In genomic region chr10:46560381-46560780, GRCh38 we compare ENCODE assay signal across 18 cellular contexts. TPM values are rescaled to one million over a fixed set of nuclear protein-coding genes. Genes with fewer than 3 reads are reported as not detected.
DNase-seq lines count a peak whose midpoint lies in the region; ATAC-seq and TF ChIP-seq lines count a peak whose summit lies in the region.
"Had no signal": no experiment of that assay in that cellular context is flagged by ENCODE, and none has a peak within 500 bp of the region (broad histone marks: within the 10 kb centered on the region; RNA-seq: fewer than 3 reads in every experiment).

No MANE protein-coding gene starts in this region.

- H3K27me3 ChIP-seq in left lung: peaks cover 24 to 59% of the 10 kb centered on the region in 2 donors
- H3K27me3 ChIP-seq in spleen (replicated peaks in 1 of 7): peaks cover 13 to 56% (median 39%) of the 10 kb centered on the region in 7 donors

- H3K36me3 Mint-ChIP-seq in activated CD8-positive, alpha-beta T cell treated with anti-CD3 and anti-CD28 coated beads, Interleukin-2, amount 10 ng/mL, durations not matched to agents 7 days and 5 days (ENCODE audit: low read depth): no peaks in the 10 kb centered on the region
- no peaks in the 10 kb centered on the region for H3K36me3 Mint-ChIP-seq in activated CD8-positive, alpha-beta T cell treated with anti-CD3 and anti-CD28 coated beads for 36 hours (ENCODE audit: low read depth)
- H3K36me3 Mint-ChIP-seq: CD4-positive, CD25-positive, alpha-beta regulatory T cell had no signal

- no peaks in the 10 kb centered on the region for H3K9me3 Mint-ChIP-seq in activated CD8-positive, alpha-beta T cell treated with anti-CD3 and anti-CD28 coated beads, Interleukin-2, amount 10 ng/mL, durations not matched to agents 7 days and 5 days (ENCODE audit: insufficient read depth)
- H3K9me3 Mint-ChIP-seq in activated CD8-positive, alpha-beta T cell treated with anti-CD3 and anti-CD28 coated beads for 36 hours: no peaks in the 10 kb centered on the region
- H3K9me3 Mint-ChIP-seq: CD4-positive, CD25-positive, alpha-beta regulatory T cell; stimulated activated naive CD8-positive, alpha-beta T cell treated with anti-CD3 and anti-CD28 coated beads, Interleukin-15, Interleukin-2, amounts not matched to agents 100 ng/mL and 50 ng/mL, for 24 hours had no signal

- H3K27ac ChIP-seq in HEK293 (ENCODE audit: extremely low read depth, low read depth, low read length) (no peak overlapping the region), left lung (no peak overlapping the region), spleen (no peak overlapping the region)
- H3K27ac ChIP-seq: psoas muscle, vagina had no signal

- 69 to 87% (median 76%) methylated on average over 5 of the region's 5 CpGs for WGBS in spleen, 5 donors

- H3K27ac Mint-ChIP-seq in activated CD8-positive, alpha-beta T cell treated with anti-CD3 and anti-CD28 coated beads, Interleukin-2, amount 10 ng/mL, durations not matched to agents 7 days and 5 days: no peak overlapping the region
- no peak overlapping the region for H3K27ac Mint-ChIP-seq in activated CD8-positive, alpha-beta T cell treated with anti-CD3 and anti-CD28 coated beads for 36 hours
- H3K27ac Mint-ChIP-seq: CD4-positive, CD25-positive, alpha-beta regulatory T cell; stimulated activated naive CD8-positive, alpha-beta T cell treated with anti-CD3 and anti-CD28 coated beads, Interleukin-15, Interleukin-2, amounts not matched to agents 100 ng/mL and 50 ng/mL, for 24 hours had no signal

- peak; percentile 20 for DNase-seq in activated CD8-positive, alpha-beta T cell treated with anti-CD3 and anti-CD28 coated beads, Interleukin-2, amount 10 ng/mL, durations not matched to agents 7 days and 5 days
- DNase-seq in activated CD8-positive, alpha-beta T cell treated with anti-CD3 and anti-CD28 coated beads for 36 hours: no peak
- DNase-seq in left lung (peak; percentile 24 to 27), spleen (peak; percentile 65)
- DNase-seq: CD4-positive, CD25-positive, alpha-beta regulatory T cell; foreskin melanocyte; HCEC 1CT; Karpas-422; NCI-H748 treated with DMSO at 0.1 percent for 48 hours; SW 1271 had no signal

- CTCF ChIA-PET in activated CD8-positive, alpha-beta T cell treated with anti-CD3 and anti-CD28 coated beads, Interleukin-2, amount 10 ng/mL, durations not matched to agents 7 days and 5 days (lab: Charles Lee): no interaction called here
- CTCF ChIA-PET in activated CD8-positive, alpha-beta T cell treated with anti-CD3 and anti-CD28 coated beads for 36 hours (lab: Charles Lee): interaction anchor here (1.2 kb wide), 1 partner anchor 16 kb away, joined by 4 read pairs; no protein-coding TSS in a partner anchor
- CTCF ChIA-PET in HEK293 (lab: Yijun Ruan, JAX): interaction anchor here (0.6 to 1.2 kb wide), 3 partner anchors 16 to 30 kb away, joined by 3 to 4 read pairs (median 4); no protein-coding TSS in a partner anchor

- TF ChIP-seq POLR2A in spleen (IDR thresholded peaks at IDR 0.05): no peak

- H3K36me3 ChIP-seq in HEK293 (ENCODE audit: control insufficient read depth in 2 of 2, insufficient read depth in 1 of 2, low read length in 2 of 2): no peaks in the 10 kb centered on the region
- no peaks in the 10 kb centered on the region for H3K36me3 ChIP-seq in left lung
- H3K36me3 ChIP-seq in spleen: no peaks in the 10 kb centered on the region
- H3K36me3 ChIP-seq: vagina had no signal

- H3K4me3 ChIP-seq in HEK293 (ENCODE audit: low read depth, low read length): no peak overlapping the region
- H3K4me3 ChIP-seq in left lung: no peak overlapping the region
- H3K4me3 ChIP-seq in spleen: no peak overlapping the region
- H3K4me3 ChIP-seq: psoas muscle, vagina had no signal

- intact Hi-C loops in activated CD8-positive, alpha-beta T cell treated with anti-CD3 and anti-CD28 coated beads for 36 hours (cut with micrococcal nuclease): no loop called here
- intact Hi-C loops in left lung (cut with DNase I): no loop called here
- intact Hi-C loops in spleen (cut with DNase I; ENCODE audit: low total_unique reads): no loop called here

- H3K9me3 ChIP-seq in HEK293 (ENCODE audit: control insufficient read depth, insufficient read depth, low read depth, low read length) (no peaks in the 10 kb centered on the region), left lung (no peaks in the 10 kb centered on the region), spleen (no peaks in the 10 kb centered on the region)
- H3K9me3 ChIP-seq: psoas muscle, vagina had no signal

- H3K4me1 Mint-ChIP-seq in activated CD8-positive, alpha-beta T cell treated with anti-CD3 and anti-CD28 coated beads, Interleukin-2, amount 10 ng/mL, durations not matched to agents 7 days and 5 days (ENCODE audit: low read depth): peaks cover 3% of the 10 kb centered on the region
- H3K4me1 Mint-ChIP-seq in activated CD8-positive, alpha-beta T cell treated with anti-CD3 and anti-CD28 coated beads for 36 hours (ENCODE audit: low read depth): peaks cover 4% of the 10 kb centered on the region

- peaks cover 24% of the 10 kb centered on the region for H3K27me3 Mint-ChIP-seq in activated CD8-positive, alpha-beta T cell treated with anti-CD3 and anti-CD28 coated beads, Interleukin-2, amount 10 ng/mL, durations not matched to agents 7 days and 5 days (ENCODE audit: low read depth)
- H3K27me3 Mint-ChIP-seq in activated CD8-positive, alpha-beta T cell treated with anti-CD3 and anti-CD28 coated beads for 36 hours: peaks cover 6% of the 10 kb centered on the region

- H3K4me1 ChIP-seq in HEK293 (ENCODE audit: control insufficient read depth, insufficient read depth, low read length) (no peaks in the 10 kb centered on the region), left lung (peaks cover 0 to 9% of the 10 kb centered on the region in 2 donors), spleen (peaks cover 0 to 19% (median 12%) of the 10 kb centered on the region in 6 donors)
- H3K4me1 ChIP-seq: psoas muscle had no signal

- no peak for TF ChIP-seq CTCF in activated CD8-positive, alpha-beta T cell treated with anti-CD3 and anti-CD28 coated beads for 36 hours (IDR thresholded peaks at IDR 0.05)
- TF ChIP-seq CTCF in HEK293 (tag by site-specific recombination; IDR thresholded peaks at IDR 0.05): no peak
- no peak for TF ChIP-seq CTCF in left lung (IDR thresholded peaks at IDR 0.05)
- TF ChIP-seq CTCF in spleen (IDR thresholded peaks at IDR 0.05 in 8 of 11, conservative IDR thresholded peaks at IDR 0.05 in 3 of 11): no peak

- ATAC-seq in activated CD8-positive, alpha-beta T cell treated with anti-CD3 and anti-CD28 coated beads, Interleukin-2, amount 10 ng/mL, durations not matched to agents 7 days and 5 days: no peak
- no peak for ATAC-seq in activated CD8-positive, alpha-beta T cell treated with anti-CD3 and anti-CD28 coated beads for 36 hours
- ATAC-seq in left lung (no peak), HG02973 (IDR thresholded peaks at IDR 0.05; ENCODE audit: unreplicated experiment) (no peak), GM21528 (IDR thresholded peaks at IDR 0.05; ENCODE audit: low FRiP score, unreplicated experiment) (no peak), HG02610 (IDR thresholded peaks at IDR 0.05; ENCODE audit: unreplicated experiment) (no peak)
- ATAC-seq: psoas muscle had no signal

- POLR2A ChIA-PET in activated CD8-positive, alpha-beta T cell treated with anti-CD3 and anti-CD28 coated beads, Interleukin-2, amount 10 ng/mL, durations not matched to agents 7 days and 5 days (lab: Charles Lee): no interaction called here
- POLR2A ChIA-PET in activated CD8-positive, alpha-beta T cell treated with anti-CD3 and anti-CD28 coated beads for 36 hours (lab: Charles Lee): interaction anchor here (1.2 kb wide), 1 partner anchor 30 kb away, joined by 4 read pairs; no protein-coding TSS in a partner anchor
- POLR2A ChIA-PET in HEK293 (lab: Yijun Ruan, JAX): interaction anchor here (0.6 to 0.8 kb wide), 2 partner anchors 33 to 726 kb away, joined by 6 to 9 read pairs; no protein-coding TSS in a partner anchor

- H3K4me3 Mint-ChIP-seq in activated CD8-positive, alpha-beta T cell treated with anti-CD3 and anti-CD28 coated beads, Interleukin-2, amount 10 ng/mL, durations not matched to agents 7 days and 5 days: no peak overlapping the region
- no peak overlapping the region for H3K4me3 Mint-ChIP-seq in activated CD8-positive, alpha-beta T cell treated with anti-CD3 and anti-CD28 coated beads for 36 hours
- H3K4me3 Mint-ChIP-seq: CD4-positive, CD25-positive, alpha-beta regulatory T cell; stimulated activated naive CD8-positive, alpha-beta T cell treated with anti-CD3 and anti-CD28 coated beads, Interleukin-15, Interleukin-2, amounts not matched to agents 100 ng/mL and 50 ng/mL, for 24 hours had no signal

TF ChIP-seq in HEK293, 187 proteins besides CTCF, POLR2A, EP300 and RAD21:
- no peak for TF ChIP-seq ZNF549 (tag by site-specific recombination; IDR thresholded peaks at IDR 0.05)
- TF ChIP-seq ZNF140 (tag by site-specific recombination; IDR thresholded peaks at IDR 0.05): 0 out of 2 replicates have a peak, but pooled peaks have one; percentile 0

RNA-seq across cellular contexts. Expression of gene GPRIN2, which starts 3.9 kb away (rescaled TPM):
- not detected for total RNA-seq in activated CD8-positive, alpha-beta T cell treated with anti-CD3 and anti-CD28 coated beads, Interleukin-2, amount 10 ng/mL, durations not matched to agents 7 days and 5 days
- not detected for total RNA-seq in activated CD8-positive, alpha-beta T cell treated with anti-CD3 and anti-CD28 coated beads for 36 hours
- total RNA-seq in left lung: 10 to 100 TPM; 20.2 to 39.8 TPM
- not detected for total RNA-seq in spleen
- not detected for polyA plus RNA-seq in spleen
- total RNA-seq: A673; CD4-positive, CD25-positive, alpha-beta regulatory T cell; psoas muscle had no signal
- polyA plus RNA-seq: CD4-positive, CD25-positive, alpha-beta regulatory T cell; psoas muscle had no signal

RNA-seq across cellular contexts. Expression of gene SYT15, which starts 18.5 kb away (rescaled TPM):
- total RNA-seq in activated CD8-positive, alpha-beta T cell treated with anti-CD3 and anti-CD28 coated beads, Interleukin-2, amount 10 ng/mL, durations not matched to agents 7 days and 5 days: 1 to 10 TPM in 1 of 2 experiments, under 1 TPM in 1; 0.55 to 1.0 TPM
- under 1 TPM; 0.59 to 0.98 TPM for total RNA-seq in activated CD8-positive, alpha-beta T cell treated with anti-CD3 and anti-CD28 coated beads for 36 hours
- total RNA-seq in left lung (10 to 100 TPM; 20.1 to 30.9 TPM), spleen (1 to 10 TPM in 6 of 7 donors, under 1 TPM in 1; 0.92 to 8.4 (median 3.2) TPM)
- polyA plus RNA-seq in spleen: 1 to 10 TPM in 2 of 3 donors, under 1 TPM in 1; 0.20 to 1.5 (median 1.0) TPM

Comparison
In these comparisons a context has a peak if more than half of its experiments do, and no peak if none do; other contexts are left out.
1. RNA of gene GPRIN2, which starts 3.9 kb away (total RNA-seq): 20.2 to 39.8 TPM in left lung; not detected in activated CD8-positive, alpha-beta T cell treated with anti-CD3 and anti-CD28 coated beads for 36 hours, not detected in activated CD8-positive, alpha-beta T cell treated with anti-CD3 and anti-CD28 coated beads, Interleukin-2, amount 10 ng/mL, durations not matched to agents 7 days and 5 days and not detected in spleen; every median in the first group is over 10 times any median in the second.